ENCODE assay signal across 1 cellular context in the genomic region with DNA sequence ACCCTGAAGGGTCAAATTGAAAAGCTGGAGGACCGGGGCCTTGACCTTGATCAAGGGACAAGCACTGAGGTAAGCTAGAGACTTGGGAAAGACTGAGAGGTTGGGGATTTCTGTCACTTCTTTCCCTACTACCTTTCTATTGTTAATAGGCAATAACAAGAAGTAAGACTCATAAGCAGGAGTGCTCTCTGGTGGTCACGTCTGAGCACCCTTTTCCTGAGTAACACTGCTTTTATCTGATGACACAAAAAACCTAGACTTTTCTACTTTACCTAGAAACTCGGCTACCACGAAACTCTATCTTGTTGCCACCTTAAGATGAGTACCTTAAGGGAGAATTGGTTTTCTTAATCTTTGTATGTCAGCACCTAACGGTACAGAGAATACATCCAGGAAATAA.
TF ChIP-seq lines count a peak whose summit lies in the region.

No MANE protein-coding gene starts in this region.

TF ChIP-seq in HCT116, 20 proteins besides CTCF, POLR2A, EP300 and RAD21:
- TF ChIP-seq SRF (IDR thresholded peaks at IDR 0.05; ENCODE audit: low read depth) (no peak), YY1 (IDR thresholded peaks at IDR 0.05; ENCODE audit: extremely low read depth, insufficient replicate concordance, low read depth, low read length) (no peak)
